17 cellular contexts compared by ENCODE assay signal in the genomic region with DNA sequence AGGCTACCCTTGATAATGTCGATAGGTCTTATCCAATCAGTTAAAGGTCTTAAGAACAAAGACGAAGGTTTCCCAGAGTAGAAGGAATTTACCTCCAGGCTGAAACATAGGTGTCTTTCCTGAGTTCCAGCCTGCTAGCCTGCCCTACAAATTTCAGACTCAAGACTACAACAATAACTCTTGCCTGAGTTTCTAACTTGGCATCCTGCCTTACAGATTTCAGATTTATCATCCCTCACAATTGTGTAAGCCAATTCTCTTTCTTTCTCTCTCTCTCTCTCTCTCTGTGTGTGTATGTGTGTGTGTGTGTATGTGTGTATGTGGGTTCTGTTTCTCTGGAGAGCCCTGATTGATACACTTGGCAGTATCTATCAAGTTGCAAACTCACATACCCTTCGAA. TPM values are rescaled to one million over a fixed set of nuclear protein-coding genes. Genes with fewer than 3 reads are reported as not detected.
DNase-seq lines count a peak whose midpoint lies in the region; ATAC-seq and TF ChIP-seq lines count a peak whose summit lies in the region.
"Had no signal": no experiment of that assay in that cellular context is flagged by ENCODE, and none has a peak within 500 bp of the region (broad histone marks: within the 10 kb centered on the region; RNA-seq: fewer than 3 reads in every experiment).

No MANE protein-coding gene starts in this region.

- intact Hi-C loops in Right ventricle myocardium superior (cut with DNase I) = loop anchor here (5.0 kb wide), 1 partner anchor 164 kb away; no protein-coding TSS in a partner anchor
- intact Hi-C loops in Right ventricle myocardium inferior (cut with DNase I) = no loop called here
- intact Hi-C loops in colonic mucosa (cut with DNase I) = no loop called here

- H3K79me1 ChIP-seq in mesendoderm (ENCODE audit: low read length) = no peaks in the 10 kb centered on the region

- no peak overlapping the region for H3K56ac ChIP-seq in mesendoderm (ENCODE audit: low read length)

- TF ChIP-seq CTCF in fibroblast of lung (conservative IDR thresholded peaks at IDR 0.05 in 1 of 2, IDR thresholded peaks at IDR 0.05 in 1 of 2; ENCODE audit: low read depth in 1 of 2, low read length in 2 of 2) (no peak), colonic mucosa (IDR thresholded peaks at IDR 0.05) (no peak)

- no peak overlapping the region for H2BK120ac ChIP-seq in mesendoderm (ENCODE audit: low read depth, low read length)

- H4K8ac ChIP-seq in mesendoderm (ENCODE audit: low read depth, low read length) = no peak overlapping the region

- H2BK15ac ChIP-seq in mesendoderm (replicated peaks; ENCODE audit: low read depth) = no peak overlapping the region

- H3K9ac ChIP-seq in fibroblast of lung (ENCODE audit: insufficient read depth, low read length) = no peak overlapping the region
- no peak overlapping the region for H3K9ac ChIP-seq in mesendoderm (ENCODE audit: low read length)
- H3K9ac ChIP-seq in colonic mucosa (ENCODE audit: low read depth in 2 of 2, low read length in 2 of 2) = no peak overlapping the region
- H3K9ac ChIP-seq: BLaER1 treated with 17β-estradiol and CSF1 and Interleukin-3, amounts not matched to agents 10 nM and 100 nM; KMS-11 had no signal

- H3K4me2 ChIP-seq in fibroblast of lung (ENCODE audit: extremely low read depth, insufficient read depth, low read length) (no peak overlapping the region), mesendoderm (ENCODE audit: low read length) (no peak overlapping the region)
- H3K4me2 ChIP-seq: BLaER1 treated with 17β-estradiol and CSF1 and Interleukin-3, amounts not matched to agents 10 nM and 100 nM; KMS-11 had no signal

- H2BK5ac ChIP-seq in mesendoderm (ENCODE audit: low read length) = no peak overlapping the region

- H2AFZ ChIP-seq in fibroblast of lung (ENCODE audit: low read length) = no peak overlapping the region

- DNase-seq in Right ventricle myocardium superior (no peak), Right ventricle myocardium inferior (ENCODE audit: missing footprints) (no peak), fibroblast of lung (ENCODE audit: low read depth in 2 of 2) (peak; percentile 3 to 8), mesendoderm (peak; percentile 45), SW480 (ENCODE audit: low spot score) (no peak), colonic mucosa (no peak), DMS 273 treated with DMSO at 0.1 percent for 48 hours (lab: John Stamatoyannopoulos, UW) (no peak)
- DNase-seq in activated CD4-positive, alpha-beta T cell treated with anti-CD3 and anti-CD28 coated beads, Interleukin-2, amount 50 U/mL, for 1 hour = no peak
- DNase-seq: 8988T, H7 had no signal

- no peak overlapping the region for H4K5ac ChIP-seq in mesendoderm (ENCODE audit: low read length)

- H3K4ac ChIP-seq in mesendoderm (ENCODE audit: low read depth, low read length) = no peak overlapping the region

- H3K9me3 ChIP-seq in fibroblast of lung (ENCODE audit: control insufficient read depth, insufficient read depth, low read depth, low read length) (no peaks in the 10 kb centered on the region), colonic mucosa (no peaks in the 10 kb centered on the region)
- H3K9me3 ChIP-seq: SJCRH30 had no signal

- H2AK5ac ChIP-seq in mesendoderm (ENCODE audit: low read length) = no peak overlapping the region

- H3K4me1 ChIP-seq in fibroblast of lung (ENCODE audit: control insufficient read depth, extremely low read depth, insufficient read depth, low read length) (no peaks in the 10 kb centered on the region), mesendoderm (ENCODE audit: control insufficient read depth, low read depth, low read length) (no peaks in the 10 kb centered on the region), colonic mucosa (no peaks in the 10 kb centered on the region)
- H3K4me1 ChIP-seq: SJCRH30 had no signal

- H3K4me3 ChIP-seq in fibroblast of lung (replicated peaks in 1 of 4; ENCODE audit: control extremely low read depth in 1 of 4, insufficient read depth in 1 of 4, low read depth in 3 of 4, low read length in 4 of 4) = no peak overlapping the region
- H3K4me3 ChIP-seq in mesendoderm (ENCODE audit: low read length) = no peak overlapping the region
- H3K4me3 ChIP-seq in colonic mucosa = no peak overlapping the region
- H3K4me3 ChIP-seq: BLaER1 treated with 17β-estradiol and CSF1 and Interleukin-3, amounts not matched to agents 10 nM and 100 nM; SJCRH30 had no signal

- H3K27ac ChIP-seq in fibroblast of lung (ENCODE audit: insufficient read depth, low read length) (no peak overlapping the region), mesendoderm (ENCODE audit: low read depth, low read length) (no peak overlapping the region), colonic mucosa (no peak overlapping the region)
- H3K27ac ChIP-seq: BLaER1 treated with 17β-estradiol and CSF1 and Interleukin-3, amounts not matched to agents 10 nM and 100 nM; KMS-11; SJCRH30 had no signal

- H3K27me3 ChIP-seq in fibroblast of lung (ENCODE audit: control insufficient read depth, insufficient read depth, low read length) = peaks cover 8% of the 10 kb centered on the region
- H3K27me3 ChIP-seq in mesendoderm (ENCODE audit: insufficient read depth, low read length, poor library complexity) = no peaks in the 10 kb centered on the region
- H3K27me3 ChIP-seq in colonic mucosa = no peaks in the 10 kb centered on the region
- H3K27me3 ChIP-seq: SJCRH30 had no signal

- H3K23ac ChIP-seq in mesendoderm (ENCODE audit: low read length) = no peak overlapping the region

- no peaks in the 10 kb centered on the region for H3K79me2 ChIP-seq in fibroblast of lung (ENCODE audit: control insufficient read depth, insufficient read depth, low read length)
- no peaks in the 10 kb centered on the region for H3K79me2 ChIP-seq in mesendoderm (ENCODE audit: control insufficient read depth, insufficient read depth, low read length)

- H3K18ac ChIP-seq in mesendoderm (ENCODE audit: low read length) = no peak overlapping the region

- no peaks in the 10 kb centered on the region for H4K20me1 ChIP-seq in fibroblast of lung (ENCODE audit: control insufficient read depth, extremely low read depth, insufficient read depth, low read length)
- H4K20me1 ChIP-seq: BLaER1 treated with 17β-estradiol and CSF1 and Interleukin-3, amounts not matched to agents 10 nM and 100 nM had no signal

- no CpG with 5 or more reads among the region's 3 CpGs for WGBS in mesendoderm (ENCODE audit: extremely low coverage, insufficient coverage, low lambda C conversion rate)

- ATAC-seq in Right ventricle myocardium superior (ENCODE audit: poor library complexity) (peak; percentile 4), Right ventricle myocardium inferior (no peak)

- no peaks in the 10 kb centered on the region for H3K36me3 ChIP-seq in fibroblast of lung (ENCODE audit: control insufficient read depth, insufficient read depth, low read length)
- H3K36me3 ChIP-seq in mesendoderm (ENCODE audit: control insufficient read depth, insufficient read depth, low read length) = no peaks in the 10 kb centered on the region
- H3K36me3 ChIP-seq in colonic mucosa = no peaks in the 10 kb centered on the region
- H3K36me3 ChIP-seq: BLaER1 treated with 17β-estradiol and CSF1 and Interleukin-3, amounts not matched to agents 10 nM and 100 nM; SJCRH30 had no signal

RNA-seq across cellular contexts. Expression of gene B4GALT6, which starts 37.2 kb away (rescaled TPM):
- 7.4 TPM for total RNA-seq in Right ventricle myocardium superior
- total RNA-seq in Right ventricle myocardium inferior = 9.0 TPM
- 1.3 and 1.5 TPM in 2 replicates for total RNA-seq in fibroblast of lung
- 2.5 and 5.2 TPM in 2 replicates for polyA plus RNA-seq in fibroblast of lung
- polyA plus RNA-seq in fibroblast of lung (2012) = 3.0 and 4.4 TPM in 2 replicates
- polyA minus RNA-seq in fibroblast of lung (ENCODE audit: low replicate concordance) = 0.98 and 2.0 TPM in 2 replicates
- polyA plus RNA-seq in mesendoderm (2013, experiment 1 of 2) = 22.9 TPM
- polyA plus RNA-seq in mesendoderm (2013, experiment 2 of 2) = 23.1 TPM
- 1 to 10 TPM; 5.7 to 7.5 TPM for total RNA-seq in colonic mucosa

RNA-seq across cellular contexts. Expression of gene SLC25A52, which starts 39.1 kb away (rescaled TPM):
- total RNA-seq in Right ventricle myocardium superior (not detected), Right ventricle myocardium inferior (not detected), fibroblast of lung (under 0.01 TPM in 1 of 2 replicates, not detected in the other), colonic mucosa (not detected)
- 0.06 TPM in 1 of 2 replicates, not detected in the other for polyA plus RNA-seq in fibroblast of lung
- not detected in 2 replicates for polyA plus RNA-seq in fibroblast of lung (2012)
- not detected in 2 replicates for polyA minus RNA-seq in fibroblast of lung (ENCODE audit: low replicate concordance)
- 0.08 TPM for polyA plus RNA-seq in mesendoderm (2013, experiment 1 of 2)
- 0.14 TPM for polyA plus RNA-seq in mesendoderm (2013, experiment 2 of 2)
- total RNA-seq: Calu3, Daoy, H7, IMR-90, SJCRH30 had no signal
- polyA plus RNA-seq: CD8-positive, alpha-beta memory T cell; IMR-90 had no signal

Comparison
In these comparisons a context has a peak if more than half of its experiments do, and no peak if none do; other contexts are left out.
1. DNase-seq: peak in fibroblast of lung (2 of 2) and mesendoderm (single experiment); none in Right ventricle myocardium superior (single experiment), Right ventricle myocardium inferior (single experiment), SW480 (single experiment), activated CD4-positive, alpha-beta T cell treated with anti-CD3 and anti-CD28 coated beads, Interleukin-2, amount 50 U/mL, for 1 hour (single experiment), colonic mucosa (single experiment) and DMS 273 treated with DMSO at 0.1 percent for 48 hours (single experiment).